1 cellular context compared by ENCODE assay signal in the genomic region with DNA sequence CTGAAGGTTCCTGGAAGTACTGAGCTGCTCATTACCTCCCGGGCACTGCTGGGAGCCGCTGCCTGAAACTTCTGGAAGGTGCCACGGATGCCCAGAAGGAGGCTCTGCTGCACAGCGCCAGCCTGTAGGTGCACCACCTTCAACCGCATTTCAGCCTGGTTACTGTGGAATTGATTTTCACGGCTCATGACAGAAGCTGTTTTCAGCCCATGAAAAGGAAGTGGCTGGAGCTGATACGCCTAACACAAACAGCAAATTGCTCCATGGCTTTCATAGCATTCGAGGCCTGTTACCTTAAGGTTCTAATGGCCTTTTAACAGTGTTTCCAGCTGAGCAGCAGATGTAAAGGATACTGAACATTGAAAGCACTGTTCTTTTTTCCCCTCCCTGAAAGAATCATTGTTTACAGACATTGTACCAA.
TF ChIP-seq lines count a peak whose summit lies in the region.

No MANE protein-coding gene starts in this region.

TF ChIP-seq in K562, 482 proteins besides CTCF, POLR2A, EP300 and RAD21 (continued from another document):
- TF ChIP-seq, protein P1, sequence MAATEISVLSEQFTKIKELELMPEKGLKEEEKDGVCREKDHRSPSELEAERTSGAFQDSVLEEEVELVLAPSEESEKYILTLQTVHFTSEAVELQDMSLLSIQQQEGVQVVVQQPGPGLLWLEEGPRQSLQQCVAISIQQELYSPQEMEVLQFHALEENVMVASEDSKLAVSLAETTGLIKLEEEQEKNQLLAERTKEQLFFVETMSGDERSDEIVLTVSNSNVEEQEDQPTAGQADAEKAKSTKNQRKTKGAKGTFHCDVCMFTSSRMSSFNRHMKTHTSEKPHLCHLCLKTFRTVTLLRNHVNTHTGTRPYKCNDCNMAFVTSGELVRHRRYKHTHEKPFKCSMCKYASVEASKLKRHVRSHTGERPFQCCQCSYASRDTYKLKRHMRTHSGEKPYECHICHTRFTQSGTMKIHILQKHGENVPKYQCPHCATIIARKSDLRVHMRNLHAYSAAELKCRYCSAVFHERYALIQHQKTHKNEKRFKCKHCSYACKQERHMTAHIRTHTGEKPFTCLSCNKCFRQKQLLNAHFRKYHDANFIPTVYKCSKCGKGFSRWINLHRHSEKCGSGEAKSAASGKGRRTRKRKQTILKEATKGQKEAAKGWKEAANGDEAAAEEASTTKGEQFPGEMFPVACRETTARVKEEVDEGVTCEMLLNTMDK (IDR thresholded peaks at IDR 0.05; ENCODE audit: borderline replicate concordance, insufficient read depth, low read depth, low read length, poor library complexity, severe bottlenecking), result peak; percentile 45
- TF ChIP-seq, protein P2, sequence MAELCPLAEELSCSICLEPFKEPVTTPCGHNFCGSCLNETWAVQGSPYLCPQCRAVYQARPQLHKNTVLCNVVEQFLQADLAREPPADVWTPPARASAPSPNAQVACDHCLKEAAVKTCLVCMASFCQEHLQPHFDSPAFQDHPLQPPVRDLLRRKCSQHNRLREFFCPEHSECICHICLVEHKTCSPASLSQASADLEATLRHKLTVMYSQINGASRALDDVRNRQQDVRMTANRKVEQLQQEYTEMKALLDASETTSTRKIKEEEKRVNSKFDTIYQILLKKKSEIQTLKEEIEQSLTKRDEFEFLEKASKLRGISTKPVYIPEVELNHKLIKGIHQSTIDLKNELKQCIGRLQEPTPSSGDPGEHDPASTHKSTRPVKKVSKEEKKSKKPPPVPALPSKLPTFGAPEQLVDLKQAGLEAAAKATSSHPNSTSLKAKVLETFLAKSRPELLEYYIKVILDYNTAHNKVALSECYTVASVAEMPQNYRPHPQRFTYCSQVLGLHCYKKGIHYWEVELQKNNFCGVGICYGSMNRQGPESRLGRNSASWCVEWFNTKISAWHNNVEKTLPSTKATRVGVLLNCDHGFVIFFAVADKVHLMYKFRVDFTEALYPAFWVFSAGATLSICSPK (IDR thresholded peaks at IDR 0.05; ENCODE audit: borderline replicate concordance), result no peak
- TF ChIP-seq, protein P3, sequence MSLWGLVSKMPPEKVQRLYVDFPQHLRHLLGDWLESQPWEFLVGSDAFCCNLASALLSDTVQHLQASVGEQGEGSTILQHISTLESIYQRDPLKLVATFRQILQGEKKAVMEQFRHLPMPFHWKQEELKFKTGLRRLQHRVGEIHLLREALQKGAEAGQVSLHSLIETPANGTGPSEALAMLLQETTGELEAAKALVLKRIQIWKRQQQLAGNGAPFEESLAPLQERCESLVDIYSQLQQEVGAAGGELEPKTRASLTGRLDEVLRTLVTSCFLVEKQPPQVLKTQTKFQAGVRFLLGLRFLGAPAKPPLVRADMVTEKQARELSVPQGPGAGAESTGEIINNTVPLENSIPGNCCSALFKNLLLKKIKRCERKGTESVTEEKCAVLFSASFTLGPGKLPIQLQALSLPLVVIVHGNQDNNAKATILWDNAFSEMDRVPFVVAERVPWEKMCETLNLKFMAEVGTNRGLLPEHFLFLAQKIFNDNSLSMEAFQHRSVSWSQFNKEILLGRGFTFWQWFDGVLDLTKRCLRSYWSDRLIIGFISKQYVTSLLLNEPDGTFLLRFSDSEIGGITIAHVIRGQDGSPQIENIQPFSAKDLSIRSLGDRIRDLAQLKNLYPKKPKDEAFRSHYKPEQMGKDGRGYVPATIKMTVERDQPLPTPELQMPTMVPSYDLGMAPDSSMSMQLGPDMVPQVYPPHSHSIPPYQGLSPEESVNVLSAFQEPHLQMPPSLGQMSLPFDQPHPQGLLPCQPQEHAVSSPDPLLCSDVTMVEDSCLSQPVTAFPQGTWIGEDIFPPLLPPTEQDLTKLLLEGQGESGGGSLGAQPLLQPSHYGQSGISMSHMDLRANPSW (CRISPR knock-in tag; IDR thresholded peaks at IDR 0.05), result 0 out of 2 replicates have a peak, but pooled peaks have one; percentile 49
- TF ChIP-seq SMC3 (conservative IDR thresholded peaks at IDR 0.05; ENCODE audit: insufficient read depth, low read depth, low read length), result peak; percentile 55
TF ChIP-seq in K562: peak in this region for 8.
